Comparison of ENCODE assay signal across 8 cellular contexts in the genomic region with DNA sequence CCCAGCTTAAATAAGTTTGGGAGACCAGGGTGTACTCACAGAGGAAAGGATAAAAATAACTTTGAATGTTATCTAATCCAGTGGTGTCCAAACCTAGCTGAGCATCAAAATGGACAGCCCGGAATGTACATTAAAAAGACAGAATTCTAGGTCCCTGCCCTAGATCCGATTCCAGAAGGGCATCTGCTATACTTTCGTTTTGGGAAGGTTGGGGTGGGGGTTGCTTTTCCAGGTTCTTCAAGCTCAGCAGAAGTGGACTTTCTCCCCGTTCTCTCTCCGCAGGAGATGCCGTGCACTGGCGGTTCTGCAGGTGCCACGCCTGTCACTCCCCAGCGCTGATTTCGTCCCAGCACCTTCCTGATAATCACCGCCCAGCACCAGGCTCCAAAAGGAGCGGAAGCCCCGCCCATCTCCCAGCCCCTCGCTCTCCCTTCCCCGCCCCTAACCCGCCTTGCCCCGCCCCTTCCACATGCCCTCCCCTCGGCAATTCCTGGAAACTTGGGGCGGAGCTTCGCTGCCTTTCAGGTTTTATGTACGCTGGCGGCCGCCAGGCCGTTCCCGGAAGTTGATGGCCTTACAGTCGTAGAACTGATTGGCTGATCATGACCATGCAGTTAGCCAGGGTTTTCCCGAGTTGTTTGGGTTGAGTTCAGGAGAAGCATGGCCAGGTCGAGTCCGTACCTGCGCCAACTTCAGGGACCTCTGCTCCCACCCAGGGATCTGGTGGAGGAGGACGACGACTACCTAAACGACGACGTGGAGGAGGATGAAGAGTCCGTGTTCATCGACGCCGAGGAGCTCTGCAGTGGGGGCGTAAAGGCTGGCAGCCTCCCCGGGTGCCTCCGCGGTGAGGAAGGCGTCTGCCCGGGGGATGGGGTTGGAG. TPM values are rescaled to one million over a fixed set of nuclear protein-coding genes. Genes with fewer than 3 reads are reported as not detected.
A peak's percentile ranks its signal among the peaks of the same experiment; 100 is the strongest.
DNase-seq lines count a peak whose midpoint lies in the region; ATAC-seq, FAIRE-seq and TF ChIP-seq lines count a peak whose summit lies in the region.

A gene (plus strand): TSS at position 550 of the 883 bp plus-strand sequence. CDS start 111 bp downstream, at position 661.

- in situ Hi-C loops in GM18951 (cut with MboI; ENCODE audit: low sequenced_read_pairs, unreplicated experiment) = no loop called here

- peak; percentile 77 for TF ChIP-seq POLR2A in GM18951 (IDR thresholded peaks at IDR 0.05; ENCODE audit: extremely low read depth, insufficient read depth, insufficient read length)

- H3K36me3 ChIP-seq in WERI-Rb-1 (peaks cover 3% of the 10 kb centered on the region; the same call in 1 of the 2 replicates), bronchial epithelial cell (ENCODE audit: control insufficient read depth, insufficient read depth, low read length) (no peaks in the 10 kb centered on the region)

- H3K27ac ChIP-seq in WERI-Rb-1 (peak within 1 kb of the TSS; percentile 67), skin epidermis (peak within 1 kb of the TSS; percentile 51 to 91 (median 84))

- DNase-seq in AG08396 (ENCODE audit: low spot score) (peak; percentile 94), NCI-H2227 treated with DMSO at 0.1 percent for 48 hours (lab: John Stamatoyannopoulos, UW) (peak; percentile 88), WERI-Rb-1 (peak; percentile 98), bronchial epithelial cell (ENCODE audit: low read depth) (peak; percentile 96), iPS-NIHi11 (ENCODE audit: low spot score) (peak; percentile 97)

- H3K4me3 ChIP-seq in WERI-Rb-1 (ENCODE audit: low read depth, low read length) (peak within 1 kb of the TSS; percentile 97), bronchial epithelial cell (ENCODE audit: low read depth, low read length) (peak within 1 kb of the TSS; percentile 98), skin epidermis (peak within 1 kb of the TSS; percentile 57 to 80 (median 66))

- TF ChIP-seq CTCF in WERI-Rb-1 (IDR thresholded peaks at IDR 0.05; ENCODE audit: low read depth, low read length) = no peak
- TF ChIP-seq CTCF in bronchial epithelial cell (IDR thresholded peaks at IDR 0.05; ENCODE audit: insufficient read depth, low read length, severe bottlenecking) = no peak

- ATAC-seq in HG03175 (IDR thresholded peaks at IDR 0.05; ENCODE audit: unreplicated experiment) = peak; percentile 91

- H3K9me3 ChIP-seq in WERI-Rb-1 (ENCODE audit: severe bottlenecking) = no peaks in the 10 kb centered on the region

- FAIRE-seq in bronchial epithelial cell (lab: Jason Lieb, UNC) = no peak

- H3K27me3 ChIP-seq in WERI-Rb-1 (ENCODE audit: insufficient read depth, low read depth, severe bottlenecking) (no peaks in the 10 kb centered on the region), bronchial epithelial cell (ENCODE audit: control insufficient read depth, insufficient read depth, low read length) (no peaks in the 10 kb centered on the region)

RNA-seq across cellular contexts. Expression of the gene that starts here (rescaled TPM):
- total RNA-seq in bronchial epithelial cell = 2.2 and 2.6 TPM in 2 replicates

Comparison
In these comparisons a context has a peak if more than half of its experiments do, and no peak if none do; other contexts are left out.
1. Peak in every context shown above with its lines: DNase-seq, ATAC-seq, H3K4me3 ChIP-seq and H3K27ac ChIP-seq.